Comparison of ENCODE assay signal across 38 cellular contexts in the genomic region with DNA sequence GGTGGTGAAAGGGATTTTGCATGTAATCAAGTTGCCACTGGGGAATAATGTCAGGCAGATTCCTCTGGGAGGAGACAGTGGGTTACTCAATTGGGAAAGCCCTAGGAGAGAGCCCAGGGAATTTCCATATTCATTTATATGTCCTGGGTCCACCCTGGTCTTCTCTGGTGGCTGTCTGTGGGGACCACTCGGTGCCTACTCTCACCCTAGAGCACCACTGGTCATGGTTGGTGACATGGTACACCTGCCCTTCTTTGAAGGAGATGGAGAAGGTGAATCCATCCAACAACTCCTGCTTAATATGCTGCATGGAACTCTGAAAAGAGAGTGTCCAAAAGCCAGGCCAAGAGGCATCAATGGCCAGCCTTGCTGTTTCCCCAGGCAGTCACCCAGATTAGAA. TPM values are rescaled to one million over a fixed set of nuclear protein-coding genes. Genes with fewer than 3 reads are reported as not detected.
"Had no signal": no experiment of that assay in that cellular context is flagged by ENCODE, and none has a peak within 500 bp of the region (broad histone marks: within the 10 kb centered on the region; RNA-seq: fewer than 3 reads in every experiment).

No MANE protein-coding gene starts in this region.

- H3K9me3 ChIP-seq: adrenal gland, ascending aorta, body of pancreas had no signal

- H3K4me3 ChIP-seq: adrenal gland, ascending aorta, body of pancreas, cardiac muscle cell had no signal

- H3K4me3 Mint-ChIP-seq: activated naive CD4-positive, alpha-beta T cell treated with anti-CD3 and anti-CD28 coated beads for 36 hours; activated naive CD4-positive, alpha-beta T cell treated with anti-CD3 and anti-CD28 coated beads, Interleukin-2, amount 10 ng/mL, durations not matched to agents 7 days and 5 days; activated naive CD4-positive, alpha-beta T cell treated with anti-CD3 and anti-CD28 coated beads, Interleukin-2, amount 50 U/mL, for 24 hours; activated naive CD8-positive, alpha-beta T cell; activated naive CD8-positive, alpha-beta T cell treated with anti-CD3 and anti-CD28 coated beads for 36 hours; activated naive CD8-positive, alpha-beta T cell treated with anti-CD3 and anti-CD28 coated beads, Interleukin-2, amount 10 ng/mL, durations not matched to agents 7 days and 5 days; activated naive CD8-positive, alpha-beta T cell treated with anti-CD3 and anti-CD28 coated beads, Interleukin-2, amount 50 U/mL, for 24 hours; activated T-cell treated with anti-CD3 and anti-CD28 coated beads, Interleukin-2, amount 50 U/mL, for 24 hours; activated T-cell treated with anti-CD3 and anti-CD28 coated beads, Interleukin-2, amount 50 U/mL, for 4 hours; activated T-cell treated with anti-CD3 and anti-CD28 coated beads, Interleukin-2, amount 50 U/mL, for 72 hours; activated T-helper 1 cell treated with anti-CD3 and anti-CD28 coated beads, Interleukin-12 subunit alpha, Interleukin-12 subunit beta, Interleukin-2, Interleukin-4 antibody, amounts not matched to agents 30 ng/mL and 10 ng/mL and 1 ng/mL, durations not matched to agents 14 hours and 24 hours and 36 hours; activated T-helper 17 cell treated with anti-CD3 and anti-CD28 coated beads, Interleukin-2, amount 50 U/mL, for 72 hours; brain; central memory CD8-positive, alpha-beta T cell had no signal

- H3K27ac ChIP-seq: adrenal gland, ascending aorta, body of pancreas, brain microvascular endothelial cell, cardiac muscle cell had no signal

- H3K27ac Mint-ChIP-seq: activated naive CD4-positive, alpha-beta T cell treated with anti-CD3 and anti-CD28 coated beads for 36 hours; activated naive CD4-positive, alpha-beta T cell treated with anti-CD3 and anti-CD28 coated beads, Interleukin-2, amount 10 ng/mL, durations not matched to agents 7 days and 5 days; activated naive CD4-positive, alpha-beta T cell treated with anti-CD3 and anti-CD28 coated beads, Interleukin-2, amount 50 U/mL, for 24 hours; activated naive CD4-positive, alpha-beta T cell treated with anti-CD3 and anti-CD28 coated beads, Interleukin-2, amount 50 U/mL, for 72 hours; activated naive CD8-positive, alpha-beta T cell; activated naive CD8-positive, alpha-beta T cell treated with anti-CD3 and anti-CD28 coated beads for 36 hours; activated naive CD8-positive, alpha-beta T cell treated with anti-CD3 and anti-CD28 coated beads, Interleukin-2, amount 10 ng/mL, durations not matched to agents 7 days and 5 days; activated naive CD8-positive, alpha-beta T cell treated with anti-CD3 and anti-CD28 coated beads, Interleukin-2, amount 50 U/mL, for 24 hours; activated T-cell treated with anti-CD3 and anti-CD28 coated beads, Interleukin-2, amount 50 U/mL, for 24 hours; activated T-cell treated with anti-CD3 and anti-CD28 coated beads, Interleukin-2, amount 50 U/mL, for 72 hours; activated T-helper 1 cell treated with anti-CD3 and anti-CD28 coated beads, Interleukin-12 subunit alpha, Interleukin-12 subunit beta, Interleukin-2, Interleukin-4 antibody, amounts not matched to agents 30 ng/mL and 10 ng/mL and 1 ng/mL, durations not matched to agents 14 hours and 24 hours and 36 hours; activated T-helper 17 cell treated with anti-CD3 and anti-CD28 coated beads, Interleukin-2, amount 50 U/mL, for 72 hours; activated T-helper 2 cell treated with anti-CD3 and anti-CD28 coated beads, Interferon-gamma antibody, Interleukin-2, Interleukin-4, amounts not matched to agents 10 μg/mL and 5 μg/mL and 100 μg/mL, durations not matched to agents 14 hours and 24 hours and 36 hours; brain had no signal

- H3K36me3 Mint-ChIP-seq: activated naive CD4-positive, alpha-beta T cell treated with anti-CD3 and anti-CD28 coated beads, Interleukin-2, amount 10 ng/mL, durations not matched to agents 7 days and 5 days; activated naive CD4-positive, alpha-beta T cell treated with anti-CD3 and anti-CD28 coated beads, Interleukin-2, amount 50 U/mL, for 24 hours; activated naive CD4-positive, alpha-beta T cell treated with anti-CD3 and anti-CD28 coated beads, Interleukin-2, amount 50 U/mL, for 72 hours; activated naive CD8-positive, alpha-beta T cell; activated naive CD8-positive, alpha-beta T cell treated with anti-CD3 and anti-CD28 coated beads for 36 hours; activated naive CD8-positive, alpha-beta T cell treated with anti-CD3 and anti-CD28 coated beads, Interleukin-2, amount 10 ng/mL, durations not matched to agents 7 days and 5 days; brain had no signal

- H3K27me3 ChIP-seq: ascending aorta, body of pancreas had no signal

- H3K36me3 ChIP-seq: adrenal gland, ascending aorta, brain microvascular endothelial cell, cardiac muscle cell had no signal

- H3K4me1 ChIP-seq: adrenal gland, ascending aorta, body of pancreas had no signal

- DNase-seq: activated effector memory CD4-positive, alpha-beta T cell treated with anti-CD3 and anti-CD28 coated beads, Interleukin-2, amount 50 U/mL, for 16 hours; activated effector memory CD4-positive, alpha-beta T cell treated with Interleukin-2 at 50 U/mL for 16 hours; activated gamma-delta T cell; activated gamma-delta T cell treated with Interleukin-2 at 50 U/mL for 16 hours; activated naive CD4-positive, alpha-beta T cell; activated naive CD4-positive, alpha-beta T cell treated with anti-CD3 and anti-CD28 coated beads for 36 hours; activated naive CD4-positive, alpha-beta T cell treated with anti-CD3 and anti-CD28 coated beads, Interleukin-2, amount 10 ng/mL, durations not matched to agents 7 days and 5 days; activated naive CD4-positive, alpha-beta T cell treated with anti-CD3 and anti-CD28 coated beads, Interleukin-2, amount 50 U/mL, for 16 hours; activated naive CD4-positive, alpha-beta T cell treated with Interleukin-2 at 50 U/mL for 16 hours; activated naive CD8-positive, alpha-beta T cell treated with anti-CD3 and anti-CD28 coated beads for 36 hours; activated naive CD8-positive, alpha-beta T cell treated with anti-CD3 and anti-CD28 coated beads, Interleukin-2, amount 10 ng/mL, durations not matched to agents 7 days and 5 days; activated naive CD8-positive, alpha-beta T cell treated with anti-CD3 and anti-CD28 coated beads, Interleukin-2, amount 50 U/mL, for 24 hours; activated T-cell treated with anti-CD3 and anti-CD28 coated beads for 4 hours; activated T-cell treated with anti-CD3 and anti-CD28 coated beads, Interleukin-2, amount 50 U/mL, for 1 hour; activated T-cell treated with anti-CD3 and anti-CD28 coated beads, Interleukin-2, amount 50 U/mL, for 24 hours; activated T-cell treated with anti-CD3 and anti-CD28 coated beads, Interleukin-2, amount 50 U/mL, for 4 hours; activated T-cell treated with anti-CD3 and anti-CD28 coated beads, Interleukin-2, amount 50 U/mL, for 48 hours; activated T-cell treated with anti-CD3 and anti-CD28 coated beads, Interleukin-2, amount 50 U/mL, for 72 hours; adrenal gland; amniotic stem cell; amygdala; anterior cingulate cortex; aorta; body of pancreas; brain microvascular endothelial cell; caudate nucleus; central memory CD4-positive, alpha-beta T cell; cerebellar nuclear complex had no signal

- ATAC-seq: activated naive CD4-positive, alpha-beta T cell treated with anti-CD3 and anti-CD28 coated beads, Interleukin-2, amount 50 U/mL, for 72 hours; activated naive CD8-positive, alpha-beta T cell treated with anti-CD3 and anti-CD28 coated beads, Interleukin-2, amount 50 U/mL, for 24 hours; activated T-cell treated with anti-CD3 and anti-CD28 coated beads, Interleukin-2, amount 50 U/mL, for 4 hours; activated T-cell treated with anti-CD3 and anti-CD28 coated beads, Interleukin-2, amount 50 U/mL, for 72 hours; activated T-helper 17 cell treated with anti-CD3 and anti-CD28 coated beads, Interleukin-2, amount 50 U/mL, for 72 hours; body of pancreas had no signal

- H3K9me3 Mint-ChIP-seq: activated naive CD4-positive, alpha-beta T cell treated with anti-CD3 and anti-CD28 coated beads for 36 hours; activated naive CD4-positive, alpha-beta T cell treated with anti-CD3 and anti-CD28 coated beads, Interleukin-2, amount 10 ng/mL, durations not matched to agents 7 days and 5 days; activated naive CD4-positive, alpha-beta T cell treated with anti-CD3 and anti-CD28 coated beads, Interleukin-2, amount 50 U/mL, for 24 hours; activated naive CD4-positive, alpha-beta T cell treated with anti-CD3 and anti-CD28 coated beads, Interleukin-2, amount 50 U/mL, for 72 hours; activated naive CD8-positive, alpha-beta T cell treated with anti-CD3 and anti-CD28 coated beads for 36 hours; activated naive CD8-positive, alpha-beta T cell treated with anti-CD3 and anti-CD28 coated beads, Interleukin-2, amount 10 ng/mL, durations not matched to agents 7 days and 5 days; activated naive CD8-positive, alpha-beta T cell treated with anti-CD3 and anti-CD28 coated beads, Interleukin-2, amount 50 U/mL, for 24 hours; activated T-cell treated with anti-CD3 and anti-CD28 coated beads, Interleukin-2, amount 50 U/mL, for 24 hours; activated T-cell treated with anti-CD3 and anti-CD28 coated beads, Interleukin-2, amount 50 U/mL, for 4 hours; activated T-helper 1 cell treated with anti-CD3 and anti-CD28 coated beads, Interleukin-12 subunit alpha, Interleukin-12 subunit beta, Interleukin-2, Interleukin-4 antibody, amounts not matched to agents 30 ng/mL and 10 ng/mL and 1 ng/mL, durations not matched to agents 14 hours and 24 hours and 36 hours; activated T-helper 17 cell treated with anti-CD3 and anti-CD28 coated beads, Interleukin-2, amount 50 U/mL, for 72 hours; activated T-helper 2 cell treated with anti-CD3 and anti-CD28 coated beads, Interferon-gamma antibody, Interleukin-2, Interleukin-4, amounts not matched to agents 10 μg/mL and 5 μg/mL and 100 μg/mL, durations not matched to agents 14 hours and 24 hours and 36 hours; central memory CD8-positive, alpha-beta T cell had no signal

- H3K4me1 Mint-ChIP-seq: activated naive CD4-positive, alpha-beta T cell treated with anti-CD3 and anti-CD28 coated beads, Interleukin-2, amount 10 ng/mL, durations not matched to agents 7 days and 5 days; activated naive CD4-positive, alpha-beta T cell treated with anti-CD3 and anti-CD28 coated beads, Interleukin-2, amount 50 U/mL, for 24 hours; activated naive CD8-positive, alpha-beta T cell treated with anti-CD3 and anti-CD28 coated beads for 36 hours; activated naive CD8-positive, alpha-beta T cell treated with anti-CD3 and anti-CD28 coated beads, Interleukin-2, amount 10 ng/mL, durations not matched to agents 7 days and 5 days; activated naive CD8-positive, alpha-beta T cell treated with anti-CD3 and anti-CD28 coated beads, Interleukin-2, amount 50 U/mL, for 24 hours; activated T-helper 17 cell treated with anti-CD3 and anti-CD28 coated beads, Interleukin-2, amount 50 U/mL, for 72 hours; central memory CD8-positive, alpha-beta T cell had no signal

RNA-seq across cellular contexts. Expression of gene RERG, which starts 12.8 kb away (rescaled TPM):
- total RNA-seq: activated naive CD4-positive, alpha-beta T cell treated with anti-CD3 and anti-CD28 coated beads for 36 hours; activated naive CD4-positive, alpha-beta T cell treated with anti-CD3 and anti-CD28 coated beads, Interleukin-2, amount 50 U/mL, for 72 hours; activated naive CD8-positive, alpha-beta T cell treated with anti-CD3 and anti-CD28 coated beads for 36 hours; activated naive CD8-positive, alpha-beta T cell treated with anti-CD3 and anti-CD28 coated beads, Interleukin-2, amount 10 ng/mL, durations not matched to agents 7 days and 5 days; activated T-cell treated with anti-CD3 and anti-CD28 coated beads, Interleukin-2, amount 50 U/mL, for 72 hours; activated T-helper 1 cell treated with anti-CD3 and anti-CD28 coated beads, Interleukin-12 subunit alpha, Interleukin-12 subunit beta, Interleukin-2, Interleukin-4 antibody, amounts not matched to agents 30 ng/mL and 10 ng/mL and 1 ng/mL, durations not matched to agents 14 hours and 24 hours and 36 hours; activated T-helper 17 cell treated with anti-CD3 and anti-CD28 coated beads, Interleukin-2, amount 50 U/mL, for 72 hours; activated T-helper 2 cell treated with anti-CD3 and anti-CD28 coated beads, Interferon-gamma antibody, Interleukin-2, Interleukin-4, amounts not matched to agents 10 μg/mL and 5 μg/mL and 100 μg/mL, durations not matched to agents 14 hours and 24 hours and 36 hours had no signal
